8 cellular contexts compared by ENCODE assay signal in the genomic region with DNA sequence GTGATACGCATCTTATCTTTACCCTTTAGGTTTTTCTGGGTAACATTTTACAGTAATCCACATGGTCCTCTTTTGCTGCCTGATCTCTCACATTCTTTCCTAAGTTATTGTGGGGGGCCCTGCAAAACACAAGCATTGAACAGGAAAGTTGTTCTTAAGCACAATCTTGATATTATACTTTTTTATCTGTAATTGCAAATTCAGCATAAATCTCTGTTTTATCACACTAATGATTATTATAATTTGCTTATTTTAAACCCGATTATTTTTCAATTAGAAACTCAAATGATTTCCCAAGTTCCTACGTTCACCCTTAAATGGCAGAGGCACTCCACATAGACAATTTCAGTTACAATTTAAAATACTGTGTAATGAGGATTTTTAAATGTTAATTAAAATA.
"Had no signal": no experiment of that assay in that cellular context is flagged by ENCODE, and none has a peak within 500 bp of the region (broad histone marks: within the 10 kb centered on the region; RNA-seq: fewer than 3 reads in every experiment).

No MANE protein-coding gene starts in this region.

- FAIRE-seq: G401.6, GM12878, GM12891, GM12892, GM18507, GM19239 had no signal

- H3K4me3 ChIP-seq: GM12878 had no signal

- DNase-seq: GDM1, GF-D8 had no signal

- ATAC-seq: GM12878 had no signal
